In genomic region chr1:25021586-25022215, GRCh38 we compare ENCODE assay signal across 10 cellular contexts.
A peak's percentile ranks its signal among the peaks of the same experiment; 100 is the strongest.
DNase-seq lines count a peak whose midpoint lies in the region; ATAC-seq and TF ChIP-seq lines count a peak whose summit lies in the region.
"Had no signal": no experiment of that assay in that cellular context is flagged by ENCODE, and none has a peak within 500 bp of the region (broad histone marks: within the 10 kb centered on the region; RNA-seq: fewer than 3 reads in every experiment).

No MANE protein-coding gene starts in this region.

- no peaks in the 10 kb centered on the region for H3K4me1 ChIP-seq in breast epithelium
- H3K4me1 ChIP-seq in foreskin keratinocyte: peaks cover 7% of the 10 kb centered on the region
- peaks cover 11% of the 10 kb centered on the region for H3K4me1 ChIP-seq in vagina
- H3K4me1 ChIP-seq in tibial artery: peaks cover 0 to 11% (median 2%) of the 10 kb centered on the region in 4 donors

- intact Hi-C loops in breast epithelium (cut with DNase I; ENCODE audit: low total_unique reads) (no loop called here), MCF 10A (cut with micrococcal nuclease) (no loop called here), vagina (cut with DNase I) (no loop called here), tibial artery (cut with DNase I; ENCODE audit: low total_unique reads) (no loop called here)

- POLR2A ChIA-PET in MCF 10A (lab: Yijun Ruan, JAX): no interaction called here

- ATAC-seq in foreskin keratinocyte (no peak), HG03045 (IDR thresholded peaks at IDR 0.05; ENCODE audit: unreplicated experiment) (no peak)

- H3K27me3 Mint-ChIP-seq in MCF 10A (ENCODE audit: insufficient read depth, unreplicated experiment): no peaks in the 10 kb centered on the region
- H3K27me3 Mint-ChIP-seq in T-helper 1 cell treated with Interleukin-12 subunit alpha and Interleukin-12 subunit beta and Interleukin-4 antibody, amounts not matched to agents 30 μg/mL and 1 μg/mL, for 36 hours (ENCODE audit: low read depth): no peaks in the 10 kb centered on the region

- H3K4me3 ChIP-seq in breast epithelium (no peak overlapping the region), vagina (no peak overlapping the region), tibial artery (no peak overlapping the region)

- H3K36me3 ChIP-seq in breast epithelium (no peaks in the 10 kb centered on the region), vagina (no peaks in the 10 kb centered on the region), tibial artery (no peaks in the 10 kb centered on the region)
- H3K36me3 ChIP-seq: WERI-Rb-1 had no signal

- no peak for TF ChIP-seq POLR2A in breast epithelium (IDR thresholded peaks at IDR 0.05)
- no peak for TF ChIP-seq POLR2A in vagina (IDR thresholded peaks at IDR 0.05)

- H3K27ac ChIP-seq in breast epithelium: peak overlapping the region; percentile 81 to 83
- H3K27ac ChIP-seq in foreskin keratinocyte: peak overlapping the region; percentile 93
- H3K27ac ChIP-seq in vagina: peak overlapping the region; percentile 57
- no peak overlapping the region for H3K27ac ChIP-seq in tibial artery
- H3K27ac ChIP-seq: WERI-Rb-1 had no signal

- H3K27ac Mint-ChIP-seq in MCF 10A (ENCODE audit: low read depth, unreplicated experiment): no peak overlapping the region
- peak overlapping the region; percentile 78 for H3K27ac Mint-ChIP-seq in T-helper 1 cell treated with Interleukin-12 subunit alpha and Interleukin-12 subunit beta and Interleukin-4 antibody, amounts not matched to agents 30 μg/mL and 1 μg/mL, for 36 hours

- H3K4me1 Mint-ChIP-seq in MCF 10A (ENCODE audit: insufficient read depth, unreplicated experiment): peaks cover 7% of the 10 kb centered on the region
- peaks cover 83% of the 10 kb centered on the region for H3K4me1 Mint-ChIP-seq in T-helper 1 cell treated with Interleukin-12 subunit alpha and Interleukin-12 subunit beta and Interleukin-4 antibody, amounts not matched to agents 30 μg/mL and 1 μg/mL, for 36 hours (ENCODE audit: low read depth)

- TF ChIP-seq CTCF in breast epithelium (IDR thresholded peaks at IDR 0.05) (no peak), MCF 10A (IDR thresholded peaks at IDR 0.05; ENCODE audit: unreplicated experiment) (no peak), foreskin keratinocyte (conservative IDR thresholded peaks at IDR 0.05) (no peak), vagina (IDR thresholded peaks at IDR 0.05) (no peak), tibial artery (IDR thresholded peaks at IDR 0.05) (no peak)

- H3K36me3 Mint-ChIP-seq in MCF 10A (ENCODE audit: insufficient read depth, unreplicated experiment): peaks cover 10% of the 10 kb centered on the region
- no peaks in the 10 kb centered on the region for H3K36me3 Mint-ChIP-seq in T-helper 1 cell treated with Interleukin-12 subunit alpha and Interleukin-12 subunit beta and Interleukin-4 antibody, amounts not matched to agents 30 μg/mL and 1 μg/mL, for 36 hours (ENCODE audit: low read depth)

- no peak overlapping the region for H3K4me3 Mint-ChIP-seq in MCF 10A (ENCODE audit: unreplicated experiment)
- no peak overlapping the region for H3K4me3 Mint-ChIP-seq in T-helper 1 cell treated with Interleukin-12 subunit alpha and Interleukin-12 subunit beta and Interleukin-4 antibody, amounts not matched to agents 30 μg/mL and 1 μg/mL, for 36 hours

- no peaks in the 10 kb centered on the region for H3K9me3 ChIP-seq in breast epithelium
- no peaks in the 10 kb centered on the region for H3K9me3 ChIP-seq in vagina
- no peaks in the 10 kb centered on the region for H3K9me3 ChIP-seq in tibial artery

- CTCF ChIA-PET in MCF 10A (lab: Yijun Ruan, JAX): no interaction called here

- no peaks in the 10 kb centered on the region for H3K27me3 ChIP-seq in breast epithelium
- no peaks in the 10 kb centered on the region for H3K27me3 ChIP-seq in foreskin keratinocyte
- no peaks in the 10 kb centered on the region for H3K27me3 ChIP-seq in vagina
- peaks cover 0 to 49% of the 10 kb centered on the region in 2 donors for H3K27me3 ChIP-seq in tibial artery

- H3K9me3 Mint-ChIP-seq in MCF 10A (ENCODE audit: unreplicated experiment): no peaks in the 10 kb centered on the region
- H3K9me3 Mint-ChIP-seq in T-helper 1 cell treated with Interleukin-12 subunit alpha and Interleukin-12 subunit beta and Interleukin-4 antibody, amounts not matched to agents 30 μg/mL and 1 μg/mL, for 36 hours: no peaks in the 10 kb centered on the region

- BruUV-seq in MCF 10A (replicated peaks; lab: Mats Ljungman, UMichigan): no TSS peak

- DNase-seq in breast epithelium (ENCODE audit: low spot score in 2 of 2): no peak
- no peak for DNase-seq in MCF 10A (ENCODE audit: unreplicated experiment)
- DNase-seq in foreskin keratinocyte: no peak
- no peak for DNase-seq in vagina (ENCODE audit: extremely low spot score in 2 of 2)
- no peak for DNase-seq in cerebellar nuclear complex (lab: John Stamatoyannopoulos, UW)
- no peak for DNase-seq in tibial artery
- DNase-seq: NCI-H1694 treated with DMSO at 0.1 percent for 48 hours, WERI-Rb-1 had no signal

Comparison
In these comparisons a context has a peak if more than half of its experiments do, and no peak if none do; other contexts are left out.
1. H3K27ac ChIP-seq: peak in breast epithelium (2 of 2), foreskin keratinocyte (single experiment) and vagina (single experiment); none in tibial artery (0 of 2).